Comparison of ENCODE assay signal across 17 cellular contexts in genomic region chr1:80402636-80403035, GRCh38.
"Had no signal": no experiment of that assay in that cellular context is flagged by ENCODE, and none has a peak within 500 bp of the region (broad histone marks: within the 10 kb centered on the region; RNA-seq: fewer than 3 reads in every experiment).

No MANE protein-coding gene starts in this region.

- H3K4me3 ChIP-seq: SJSA1 had no signal

- H3K36me3 ChIP-seq: SJSA1 had no signal

- H3K27ac ChIP-seq: SJSA1 had no signal

- DNase-seq: KBM-7, MV-4-11, NCI-H1048, NCI-H1105, NCI-H1436 treated with DMSO at 0.1 percent for 48 hours, NCI-H1694 treated with DMSO at 0.1 percent for 48 hours, NCI-H1930, NCI-H2081, NCI-H2107, NCI-H2227 treated with DMSO at 0.1 percent for 48 hours, NCI-H524, NCI-H69, NCI-H774, Right ventricle myocardium superior, RPMI8226, SIG-M5 had no signal

- H3K4me1 ChIP-seq: SJSA1 had no signal

- H3K9me3 ChIP-seq: SJSA1 had no signal

- H3K27me3 ChIP-seq: SJSA1 had no signal
